ENCODE assay signal across 17 cellular contexts in the genomic region with DNA sequence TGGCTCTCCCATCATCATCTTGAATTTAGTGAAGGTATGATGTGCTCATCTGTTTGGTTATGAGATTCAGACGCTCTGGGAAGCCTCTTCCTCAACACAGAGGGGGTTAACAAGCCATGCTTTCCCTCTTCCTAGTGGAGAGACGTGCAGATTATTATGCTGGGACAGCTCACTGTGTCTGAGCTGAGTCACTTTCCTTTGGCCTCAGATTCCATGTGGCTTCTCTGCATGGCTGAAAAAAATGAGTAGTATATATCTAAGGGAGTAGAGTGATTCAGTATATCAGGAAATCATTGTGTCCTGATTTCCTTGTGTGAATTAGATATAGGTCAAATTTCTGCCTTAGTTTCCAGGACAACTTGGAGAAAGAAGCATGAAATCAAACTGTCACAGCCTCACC. TPM values are rescaled to one million over a fixed set of nuclear protein-coding genes. Genes with fewer than 3 reads are reported as not detected.
DNase-seq lines count a peak whose midpoint lies in the region; ATAC-seq and TF ChIP-seq lines count a peak whose summit lies in the region.
"Had no signal": no experiment of that assay in that cellular context is flagged by ENCODE, and none has a peak within 500 bp of the region (broad histone marks: within the 10 kb centered on the region; RNA-seq: fewer than 3 reads in every experiment).

No MANE protein-coding gene starts in this region.

- CTCF ChIA-PET in CD4-positive, alpha-beta T cell (lab: Charles Lee): no interaction called here

- intact Hi-C loops in CD4-positive, alpha-beta T cell (cut with DNase I, micrococcal nuclease): no loop called here

- H3K4me3 ChIP-seq in DOHH2 (ENCODE audit: low read length): no peak overlapping the region
- H3K4me3 ChIP-seq in effector memory CD4-positive, alpha-beta T cell (ENCODE audit: insufficient read depth, low read depth, low read length, poor library complexity, severe bottlenecking): no peak overlapping the region

- POLR2A ChIA-PET in CD4-positive, alpha-beta T cell (lab: Charles Lee): no interaction called here

- TF ChIP-seq CTCF in DOHH2 (IDR thresholded peaks at IDR 0.05; ENCODE audit: low read depth, low read length, poor library complexity, severe bottlenecking): no peak
- TF ChIP-seq CTCF in CD4-positive, alpha-beta T cell (IDR thresholded peaks at IDR 0.05): no peak
- no peak for TF ChIP-seq CTCF in mesothelial cell of epicardium (IDR thresholded peaks at IDR 0.05; ENCODE audit: unreplicated experiment)

- no peak overlapping the region for H3K27ac ChIP-seq in DOHH2 (ENCODE audit: low read depth, low read length)
- no peak overlapping the region for H3K27ac ChIP-seq in CD4-positive, alpha-beta T cell (ENCODE audit: low read depth, low read length)
- H3K27ac ChIP-seq in effector memory CD4-positive, alpha-beta T cell (ENCODE audit: insufficient read depth, low read length, poor library complexity, severe bottlenecking): no peak overlapping the region
- H3K27ac ChIP-seq: parathyroid adenoma had no signal

- no peaks in the 10 kb centered on the region for H4K20me1 ChIP-seq in DOHH2 (ENCODE audit: control insufficient read depth, insufficient read depth, low read depth, low read length)

- DNase-seq in NCI-H226 (peak; percentile 23), dermis blood vessel endothelial cell (peak; percentile 80), non-pigmented ciliary epithelial cell (ENCODE audit: low read depth) (peak; percentile 47), mesothelial cell of epicardium (ENCODE audit: low spot score in 2 of 2, unreplicated experiment in 2 of 2) (no peak), Kasumi-1 (lab: John Stamatoyannopoulos, UW) (no peak)
- no peak for DNase-seq in CD4-positive, alpha-beta T cell
- DNase-seq in effector memory CD4-positive, alpha-beta T cell: no peak
- DNase-seq: activated CD8-positive, alpha-beta memory T cell treated with anti-CD3 and anti-CD28 coated beads for 24 hours; activated naive CD4-positive, alpha-beta T cell treated with anti-CD3 and anti-CD28 coated beads, Interleukin-2, amount 50 U/mL, for 16 hours; CD4-positive, alpha-beta memory T cell; NCI-H446 treated with DMSO at 0.1 percent for 48 hours; RPMI8226; stimulated activated CD4-positive, alpha-beta T cell treated with anti-CD3 and anti-CD28 coated beads, Interleukin-4, amount 100 ng/mL, for 1 hour; stimulated activated naive B cell treated with anti-CD40 and anti-IgM and Interleukin-4, amounts not matched to agents 10 μg/mL and 1 μg/mL and 100 μg/mL, for 72 hours had no signal

- H3K27me3 Mint-ChIP-seq in CD4-positive, alpha-beta T cell: no peaks in the 10 kb centered on the region
- H3K27me3 Mint-ChIP-seq in mesothelial cell of epicardium (ENCODE audit: low read depth): no peaks in the 10 kb centered on the region
- H3K27me3 Mint-ChIP-seq: CD4-positive, alpha-beta memory T cell; memory B cell; stimulated activated naive B cell treated with anti-CD40 and anti-IgM and Interleukin-4, amounts not matched to agents 10 μg/mL and 1 μg/mL and 100 μg/mL, for 72 hours had no signal

- peak overlapping the region; percentile 27; the same call in 1 of the 2 replicates for H3K4me2 ChIP-seq in DOHH2 (ENCODE audit: low read length)

- no peaks in the 10 kb centered on the region for H3K79me2 ChIP-seq in DOHH2 (ENCODE audit: control insufficient read depth, low read length)
- H3K79me2 ChIP-seq: parathyroid adenoma had no signal

- ATAC-seq in CD4-positive, alpha-beta T cell (ENCODE audit: poor library complexity): no peak
- ATAC-seq: stimulated activated naive B cell treated with anti-CD40 and anti-IgM and Interleukin-4, amounts not matched to agents 10 μg/mL and 1 μg/mL and 100 μg/mL, for 72 hours had no signal

- H3K36me3 Mint-ChIP-seq in CD4-positive, alpha-beta T cell (ENCODE audit: low read depth): peaks cover 54% of the 10 kb centered on the region
- H3K36me3 Mint-ChIP-seq in mesothelial cell of epicardium: peaks cover 27% of the 10 kb centered on the region

- H3K27me3 ChIP-seq in DOHH2 (ENCODE audit: control insufficient read depth, low read length): no peaks in the 10 kb centered on the region
- no peaks in the 10 kb centered on the region for H3K27me3 ChIP-seq in CD4-positive, alpha-beta T cell (ENCODE audit: control insufficient read depth, insufficient read depth, low read length)
- no peaks in the 10 kb centered on the region for H3K27me3 ChIP-seq in effector memory CD4-positive, alpha-beta T cell (replicated peaks; ENCODE audit: control insufficient read depth, insufficient read depth, low read length, poor library complexity, severe bottlenecking)

- H3K4me3 Mint-ChIP-seq in CD4-positive, alpha-beta T cell: no peak overlapping the region
- H3K4me3 Mint-ChIP-seq in mesothelial cell of epicardium: no peak overlapping the region
- H3K4me3 Mint-ChIP-seq: CD4-positive, alpha-beta memory T cell; memory B cell; stimulated activated naive B cell treated with anti-CD40 and anti-IgM and Interleukin-4, amounts not matched to agents 10 μg/mL and 1 μg/mL and 100 μg/mL, for 72 hours had no signal

- no peaks in the 10 kb centered on the region for H3K9me2 ChIP-seq in DOHH2 (replicated peaks; ENCODE audit: control insufficient read depth, low read length)

- no peaks in the 10 kb centered on the region for H3K9me3 Mint-ChIP-seq in CD4-positive, alpha-beta T cell
- H3K9me3 Mint-ChIP-seq in mesothelial cell of epicardium: peaks cover 4% of the 10 kb centered on the region
- H3K9me3 Mint-ChIP-seq: memory B cell had no signal

- H3K36me3 ChIP-seq in DOHH2 (ENCODE audit: control insufficient read depth, low read length): no peaks in the 10 kb centered on the region
- peaks cover 3% of the 10 kb centered on the region for H3K36me3 ChIP-seq in effector memory CD4-positive, alpha-beta T cell (ENCODE audit: control insufficient read depth, insufficient read depth, low read length)

- no peaks in the 10 kb centered on the region for H3K9me3 ChIP-seq in DOHH2 (ENCODE audit: control insufficient read depth, insufficient read depth, low read length)
- H3K9me3 ChIP-seq in CD4-positive, alpha-beta T cell (ENCODE audit: control insufficient read depth, low read length): no peaks in the 10 kb centered on the region
- no peaks in the 10 kb centered on the region for H3K9me3 ChIP-seq in effector memory CD4-positive, alpha-beta T cell (ENCODE audit: control insufficient read depth, low read length)

- H3K27ac Mint-ChIP-seq in CD4-positive, alpha-beta T cell: no peak overlapping the region
- H3K27ac Mint-ChIP-seq in mesothelial cell of epicardium: no peak overlapping the region
- H3K27ac Mint-ChIP-seq: CD4-positive, alpha-beta memory T cell; memory B cell; stimulated activated naive B cell treated with anti-CD40 and anti-IgM and Interleukin-4, amounts not matched to agents 10 μg/mL and 1 μg/mL and 100 μg/mL, for 72 hours had no signal

- peaks cover 13% of the 10 kb centered on the region for H3K4me1 ChIP-seq in DOHH2 (ENCODE audit: control insufficient read depth, low read length)
- no peaks in the 10 kb centered on the region for H3K4me1 ChIP-seq in effector memory CD4-positive, alpha-beta T cell (ENCODE audit: control insufficient read depth, insufficient read depth, low read length, poor library complexity, severe bottlenecking)
- H3K4me1 ChIP-seq: parathyroid adenoma had no signal

- H3F3A ChIP-seq in DOHH2 (ENCODE audit: control insufficient read depth, insufficient read depth): no peaks in the 10 kb centered on the region

- no peaks in the 10 kb centered on the region for H3K4me1 Mint-ChIP-seq in CD4-positive, alpha-beta T cell (ENCODE audit: low read depth)
- H3K4me1 Mint-ChIP-seq in mesothelial cell of epicardium: peaks cover 5% of the 10 kb centered on the region
- H3K4me1 Mint-ChIP-seq: CD4-positive, alpha-beta memory T cell had no signal

RNA-seq across cellular contexts. Expression of gene FIG4, which starts 52.6 kb away (rescaled TPM):
- total RNA-seq in dermis blood vessel endothelial cell (11.6 and 13.6 TPM in 2 replicates), mesothelial cell of epicardium (23.3 to 28.3 TPM (median 24.5 TPM) in 3 replicates)
- total RNA-seq in CD4-positive, alpha-beta T cell: 1 to 10 TPM; 3.3 to 4.0 TPM

RNA-seq across cellular contexts. Expression of gene AK9, which starts 52.7 kb away (rescaled TPM):
- 2.9 and 13.1 TPM in 2 replicates for total RNA-seq in dermis blood vessel endothelial cell
- total RNA-seq in CD4-positive, alpha-beta T cell: 1 to 10 TPM; 5.3 to 6.6 TPM
- total RNA-seq in mesothelial cell of epicardium: 6.7 to 7.8 TPM (median 7.3 TPM) in 3 replicates

Comparison
In these comparisons a context has a peak if more than half of its experiments do, and no peak if none do; other contexts are left out.
1. DNase-seq: peak in NCI-H226 (single experiment), dermis blood vessel endothelial cell (single experiment) and non-pigmented ciliary epithelial cell (single experiment); none in CD4-positive, alpha-beta T cell (0 of 10), mesothelial cell of epicardium (0 of 2), Kasumi-1 (0 of 2) and effector memory CD4-positive, alpha-beta T cell (0 of 3).